13 cellular contexts compared by ENCODE assay signal in genomic region chr10:44352316-44353127, GRCh38. TPM values are rescaled to one million over a fixed set of nuclear protein-coding genes. Genes with fewer than 3 reads are reported as not detected.
A peak's percentile ranks its signal among the peaks of the same experiment; 100 is the strongest.
DNase-seq lines count a peak whose midpoint lies in the region; ATAC-seq and TF ChIP-seq lines count a peak whose summit lies in the region.
"Had no signal": no experiment of that assay in that cellular context is flagged by ENCODE, and none has a peak within 500 bp of the region (broad histone marks: within the 10 kb centered on the region; RNA-seq: fewer than 3 reads in every experiment).

No MANE protein-coding gene starts in this region.

- 63 to 67% methylated on average over 11 of the region's 11 CpGs for WGBS in aorta, 2 donors

- no peak overlapping the region for H3K27ac ChIP-seq in aorta (ENCODE audit: low read depth in 1 of 2, low read length in 2 of 2)

- ATAC-seq in aorta (ENCODE audit: low FRiP score) (peak; percentile 12), HG03457 (IDR thresholded peaks at IDR 0.05; ENCODE audit: unreplicated experiment) (no peak)
- ATAC-seq: esophagus mucosa, Panc1 had no signal

- H3K4me3 ChIP-seq in fibroblast of pulmonary artery (replicated peaks; ENCODE audit: low read depth, low read length) (no peak overlapping the region), aorta (ENCODE audit: low read length in 2 of 2) (no peak overlapping the region)

- intact Hi-C loops in aorta (cut with DNase I), result no loop called here

- H3K27ac Mint-ChIP-seq in activated T-cell treated with anti-CD3 and anti-CD28 coated beads, Interleukin-2, amount 50 U/mL, for 24 hours, result no peak overlapping the region

- no peak overlapping the region for H3K4me3 Mint-ChIP-seq in activated T-cell treated with anti-CD3 and anti-CD28 coated beads, Interleukin-2, amount 50 U/mL, for 24 hours

- H3K27me3 ChIP-seq in aorta (ENCODE audit: control insufficient read depth in 1 of 2, insufficient read depth in 2 of 2, low read length in 1 of 2), result no peaks in the 10 kb centered on the region

- H3K27me3 Mint-ChIP-seq in activated T-cell treated with anti-CD3 and anti-CD28 coated beads, Interleukin-2, amount 50 U/mL, for 24 hours, result peaks cover 7% of the 10 kb centered on the region

- TF ChIP-seq CTCF in fibroblast of pulmonary artery (IDR thresholded peaks at IDR 0.05; ENCODE audit: low read length, missing control alignments), result no peak

- no peaks in the 10 kb centered on the region for H3K4me1 ChIP-seq in aorta (ENCODE audit: control insufficient read depth in 1 of 2, insufficient read depth in 2 of 2, low read length in 2 of 2)

- H3K4me1 Mint-ChIP-seq in activated T-cell treated with anti-CD3 and anti-CD28 coated beads, Interleukin-2, amount 50 U/mL, for 24 hours (ENCODE audit: low read depth), result no peaks in the 10 kb centered on the region

- no peaks in the 10 kb centered on the region for H3K36me3 ChIP-seq in aorta (ENCODE audit: control insufficient read depth in 1 of 2, insufficient read depth in 2 of 2, low read length in 1 of 2)

- H3K36me3 Mint-ChIP-seq in activated T-cell treated with anti-CD3 and anti-CD28 coated beads, Interleukin-2, amount 50 U/mL, for 24 hours (ENCODE audit: low read depth), result no peaks in the 10 kb centered on the region

- no peaks in the 10 kb centered on the region for H3K9me3 Mint-ChIP-seq in activated T-cell treated with anti-CD3 and anti-CD28 coated beads, Interleukin-2, amount 50 U/mL, for 24 hours

- H3K9me3 ChIP-seq in aorta (ENCODE audit: control insufficient read depth, low read length), result no peaks in the 10 kb centered on the region

- DNase-seq in activated T-cell treated with anti-CD3 and anti-CD28 coated beads, Interleukin-2, amount 50 U/mL, for 24 hours, result peak; percentile 5
- no peak for DNase-seq in activated T-cell treated with anti-CD3 and anti-CD28 coated beads, Interleukin-2, amount 50 U/mL, for 1 hour
- peak; percentile 76 for DNase-seq in fibroblast of pulmonary artery (ENCODE audit: low read depth)
- peak; percentile 55 for DNase-seq in myocyte (ENCODE audit: low read depth)
- DNase-seq in aorta, result peak; percentile 50 to 65
- no peak for DNase-seq in activated naive CD4-positive, alpha-beta T cell treated with Interleukin-2 at 50 U/mL for 16 hours
- DNase-seq in NCI-H2029 (lab: John Stamatoyannopoulos, UW), result no peak
- DNase-seq: DMS79 treated with DMSO at 0.1 percent for 48 hours, NCI-H2171 treated with DMSO at 0.1 percent for 48 hours, small intestine had no signal

RNA-seq across cellular contexts. Expression of gene CXCL12, which starts 32.4 kb away (rescaled TPM):
- 8.1 and 9.1 TPM in 2 replicates for total RNA-seq in myocyte
- polyA plus RNA-seq in myocyte (2012), result 7.8 TPM
- total RNA-seq in aorta, result 100 to 1,000 TPM; 122 to 322 TPM
- 100 to 1,000 TPM; 108 to 637 TPM for polyA plus RNA-seq in aorta

Comparison
In these comparisons a context has a peak if more than half of its experiments do, and no peak if none do; other contexts are left out.
1. DNase-seq: peak in activated T-cell treated with anti-CD3 and anti-CD28 coated beads, Interleukin-2, amount 50 U/mL, for 24 hours (single experiment), fibroblast of pulmonary artery (single experiment), myocyte (single experiment) and aorta (2 of 2); none in activated T-cell treated with anti-CD3 and anti-CD28 coated beads, Interleukin-2, amount 50 U/mL, for 1 hour (single experiment), activated naive CD4-positive, alpha-beta T cell treated with Interleukin-2 at 50 U/mL for 16 hours (single experiment) and NCI-H2029 (single experiment).
2. RNA of gene CXCL12, which starts 32.4 kb away (total RNA-seq): 122 to 322 TPM in aorta; 8.1 to 9.1 TPM in myocyte; every median in the first group is over 10 times any median in the second.